In genomic region chr6:79570129-79570801, GRCh38 we compare ENCODE assay signal across 8 cellular contexts. TPM values are rescaled to one million over a fixed set of nuclear protein-coding genes. Genes with fewer than 3 reads are reported as not detected.
A peak's percentile ranks its signal among the peaks of the same experiment; 100 is the strongest.
DNase-seq lines count a peak whose midpoint lies in the region; ATAC-seq and TF ChIP-seq lines count a peak whose summit lies in the region.

No MANE protein-coding gene starts in this region.

- no peak for TF ChIP-seq POLR2A in HCT116 (IDR thresholded peaks at IDR 0.05; ENCODE audit: borderline replicate concordance, extremely low read depth, insufficient read depth, insufficient read length)

- H3K27me3 ChIP-seq in HCT116 (ENCODE audit: insufficient read depth, low read length): no peaks in the 10 kb centered on the region
- no peaks in the 10 kb centered on the region for H3K27me3 ChIP-seq in WERI-Rb-1 (ENCODE audit: insufficient read depth, low read depth, severe bottlenecking)

- peak; percentile 80 for DNase-seq in HCT116 (ENCODE audit: low read depth, low spot score)
- DNase-seq in NCI-H526 (lab: John Stamatoyannopoulos, UW): peak; percentile 78 to 86
- peak; percentile 20 to 52 for DNase-seq in foreskin fibroblast
- peak; percentile 46 for DNase-seq in skeletal muscle cell (ENCODE audit: low read depth)
- DNase-seq in activated CD8-positive, alpha-beta memory T cell treated with anti-CD3 and anti-CD28 coated beads, Interleukin-2, amount 50 U/mL, for 4 hours: no peak
- DNase-seq in WERI-Rb-1: no peak
- no peak for DNase-seq in SKM-1 treated with dmso at 0.1 percent for 144 hours (lab: John Stamatoyannopoulos, UW; ENCODE audit: unreplicated experiment)

- peak overlapping the region in 1 of 2 experiments; percentile 40; a peak in 2 of 4 replicates for H3K4me3 ChIP-seq in HCT116 (replicated peaks in 1 of 2; ENCODE audit: low read depth in 1 of 2, low read length in 2 of 2)
- H3K4me3 ChIP-seq in foreskin fibroblast (ENCODE audit: low read depth in 1 of 2, low read length in 2 of 2): no peak overlapping the region
- H3K4me3 ChIP-seq in skeletal muscle cell (ENCODE audit: low read depth, low read length): no peak overlapping the region
- H3K4me3 ChIP-seq in WERI-Rb-1 (ENCODE audit: low read depth, low read length): no peak overlapping the region

- BruUV-seq in HCT116 (replicated peaks; lab: Mats Ljungman, UMichigan): no TSS peak

- H4K20me1 ChIP-seq in HCT116 (ENCODE audit: insufficient read depth): no peaks in the 10 kb centered on the region

- peak overlapping the region; percentile 70 for H3K4me2 ChIP-seq in HCT116 (ENCODE audit: low read length)

- H3K9me3 ChIP-seq in HCT116 (ENCODE audit: control insufficient read depth in 1 of 2, insufficient read depth in 1 of 2, low read depth in 1 of 2, low read length in 2 of 2) (no peaks in the 10 kb centered on the region), WERI-Rb-1 (ENCODE audit: severe bottlenecking) (no peaks in the 10 kb centered on the region)

- POLR2A ChIA-PET in HCT116 (lab: Charles Lee): interaction anchor here (0.6 to 1.0 kb wide), 2 partner anchors 13 to 102 kb away, joined by 3 read pairs; no protein-coding TSS in a partner anchor

- peak overlapping the region; percentile 38; the same call in 1 of the 2 replicates for H3K27ac ChIP-seq in HCT116 (ENCODE audit: low read depth, low read length)
- no peak overlapping the region for H3K27ac ChIP-seq in WERI-Rb-1

- H3K4me1 ChIP-seq in HCT116 (ENCODE audit: control insufficient read depth in 1 of 2, insufficient read depth in 2 of 2, low read length in 2 of 2): peaks cover 28 to 40% of the 10 kb centered on the region in 2 experiments

- no peak for TF ChIP-seq CTCF in HCT116 (IDR thresholded peaks at IDR 0.05 in 2 of 3, conservative IDR thresholded peaks at IDR 0.05 in 1 of 3; ENCODE audit: borderline replicate concordance in 1 of 3, insufficient read depth in 1 of 3, low read depth in 2 of 3, low read length in 2 of 3)
- TF ChIP-seq CTCF in foreskin fibroblast (IDR thresholded peaks at IDR 0.05; ENCODE audit: low read depth, low read length): no peak
- TF ChIP-seq CTCF in WERI-Rb-1 (IDR thresholded peaks at IDR 0.05; ENCODE audit: low read depth, low read length): no peak

- CTCF ChIA-PET in HCT116 (lab: Charles Lee): interaction anchor here (0.9 to 2.8 kb wide), 7 partner anchors 12 to 298 kb away, joined by 4 to 23 read pairs (median 5); partner anchors contain the start of gene SH3BGRL2

- RAD21 ChIA-PET in HCT116 (lab: Charles Lee; ENCODE audit: low non-redundant PET in 1 of 2, low total read pairs in 2 of 2, uncharacterized antibody in 2 of 2, unreplicated experiment in 2 of 2): no interaction called here

- intact Hi-C loops in HCT116 (cut with micrococcal nuclease): loop anchor here (1.0 to 2.0 kb wide), 4 partner anchors 102 to 299 kb away; no protein-coding TSS in a partner anchor

- no peak overlapping the region for H3K9ac ChIP-seq in HCT116 (ENCODE audit: low read length)

- no peaks in the 10 kb centered on the region for H3K9me2 ChIP-seq in HCT116 (ENCODE audit: insufficient read depth)

- H3K36me3 ChIP-seq in HCT116 (ENCODE audit: control insufficient read depth in 1 of 2, insufficient read depth in 2 of 2, low read length in 2 of 2) (no peaks in the 10 kb centered on the region), WERI-Rb-1 (no peaks in the 10 kb centered on the region)

- TF ChIP-seq RAD21 in HCT116 (IDR thresholded peaks at IDR 0.05; ENCODE audit: low read depth): no peak

- peak; percentile 81 for ATAC-seq in HCT116
- ATAC-seq in HG03135 (IDR thresholded peaks at IDR 0.05; ENCODE audit: unreplicated experiment): no peak

- no peaks in the 10 kb centered on the region for H3K79me2 ChIP-seq in HCT116 (ENCODE audit: insufficient read depth, low read length)

- H2AFZ ChIP-seq in HCT116 (ENCODE audit: low read depth, low read length, poor library complexity, severe bottlenecking): peak overlapping the region; percentile 75

TF ChIP-seq in HCT116, 20 proteins besides CTCF, POLR2A, EP300 and RAD21:
- TF ChIP-seq TCF7L2 (IDR thresholded peaks at IDR 0.05; ENCODE audit: borderline replicate concordance, extremely low read depth, insufficient read depth, insufficient read length): no peak
- 0 out of 2 replicates have a peak, but pooled peaks have one; percentile 28 for TF ChIP-seq POLR2AphosphoS5 (IDR thresholded peaks at IDR 0.05; ENCODE audit: low read depth, low read length)
- peak; percentile 79 for TF ChIP-seq SP1 (IDR thresholded peaks at IDR 0.05; ENCODE audit: low read depth)
- TF ChIP-seq EGR1 (IDR thresholded peaks at IDR 0.05; ENCODE audit: low read depth): no peak
- peak; percentile 17 for TF ChIP-seq CBX3 (IDR thresholded peaks at IDR 0.05; ENCODE audit: low read depth)
- no peak; the same call in 1 of the 2 replicates for TF ChIP-seq ATF3 (IDR thresholded peaks at IDR 0.05)
- TF ChIP-seq MAX (IDR thresholded peaks at IDR 0.05): peak; percentile 65
- no peak for TF ChIP-seq REST (IDR thresholded peaks at IDR 0.05; ENCODE audit: low read depth)
- peak; percentile 57; the same call in 1 of the 2 replicates for TF ChIP-seq JUND (IDR thresholded peaks at IDR 0.05)
- no peak for TF ChIP-seq YY1 (IDR thresholded peaks at IDR 0.05; ENCODE audit: extremely low read depth, insufficient replicate concordance, low read depth, low read length)
- peak; percentile 43; the same call in 1 of the 2 replicates for TF ChIP-seq SRF (IDR thresholded peaks at IDR 0.05; ENCODE audit: low read depth)
- TF ChIP-seq ELF1 (IDR thresholded peaks at IDR 0.05; ENCODE audit: borderline replicate concordance, low read depth): no peak
- TF ChIP-seq FOSL1 (IDR thresholded peaks at IDR 0.05; ENCODE audit: low read depth): peak; percentile 58; the same call in 1 of the 2 replicates
- 0 out of 2 replicates have a peak, but pooled peaks have one; percentile 45 for TF ChIP-seq SIN3A (IDR thresholded peaks at IDR 0.05; ENCODE audit: low read depth)
- no peak for TF ChIP-seq EZH2 (IDR thresholded peaks at IDR 0.05)
- TF ChIP-seq CEBPB (IDR thresholded peaks at IDR 0.05; ENCODE audit: low read depth): peak; percentile 14; the same call in 1 of the 2 replicates
- TF ChIP-seq ZBTB33 (IDR thresholded peaks at IDR 0.05; ENCODE audit: extremely low read depth, insufficient replicate concordance, low read length): no peak
- no peak for TF ChIP-seq ZFX (IDR thresholded peaks at IDR 0.05)
- no peak for TF ChIP-seq EZH2phosphoT487 (IDR thresholded peaks at IDR 0.05; ENCODE audit: borderline replicate concordance)
- no peak for TF ChIP-seq ZNF274 (IDR thresholded peaks at IDR 0.05; ENCODE audit: low read depth, low read length)

RNA-seq across cellular contexts. Expression of gene LCA5, which starts 33.0 kb away (rescaled TPM):
- 2.0 TPM for total RNA-seq in HCT116 (2021; ENCODE audit: unreplicated experiment)
- 0.30 and 0.44 TPM in 2 replicates for polyA plus RNA-seq in HCT116 (2012)

Comparison
In these comparisons a context has a peak if more than half of its experiments do, and no peak if none do; other contexts are left out.
1. DNase-seq: peak in HCT116 (single experiment), NCI-H526 (2 of 2), foreskin fibroblast (2 of 2) and skeletal muscle cell (single experiment); none in activated CD8-positive, alpha-beta memory T cell treated with anti-CD3 and anti-CD28 coated beads, Interleukin-2, amount 50 U/mL, for 4 hours (single experiment), WERI-Rb-1 (single experiment) and SKM-1 treated with dmso at 0.1 percent for 144 hours (single experiment).